10 cellular contexts compared by ENCODE assay signal in genomic region chr5:132363431-132364112, GRCh38. TPM values are rescaled to one million over a fixed set of nuclear protein-coding genes. Genes with fewer than 3 reads are reported as not detected.
DNase-seq lines count a peak whose midpoint lies in the region; ATAC-seq, FAIRE-seq and TF ChIP-seq lines count a peak whose summit lies in the region.
"Had no signal": no experiment of that assay in that cellular context is flagged by ENCODE, and none has a peak within 500 bp of the region (broad histone marks: within the 10 kb centered on the region; RNA-seq: fewer than 3 reads in every experiment).

No MANE protein-coding gene starts in this region.

- no TSS peak for BruUV-seq in HCT116 (replicated peaks; lab: Mats Ljungman, UMichigan)

- H3K4me3 ChIP-seq in HCT116 (replicated peaks in 1 of 2; ENCODE audit: low read depth in 1 of 2, low read length in 2 of 2) = 0 out of 4 replicates have a peak overlapping the region, but pooled peaks of 1 of the 2 experiments have one; percentile 9
- H3K4me3 ChIP-seq in astrocyte (ENCODE audit: insufficient read depth, low read depth, low read length) = no peak overlapping the region

- H4K20me1 ChIP-seq in HCT116 (ENCODE audit: insufficient read depth) (no peaks in the 10 kb centered on the region), astrocyte (ENCODE audit: insufficient read depth, low read length) (no peaks in the 10 kb centered on the region)

- H3K27me3 Mint-ChIP-seq in astrocyte (ENCODE audit: low read depth, unreplicated experiment) = no peaks in the 10 kb centered on the region
- H3K27me3 Mint-ChIP-seq: stimulated activated memory B cell treated with anti-CD40 and anti-IgM and Interleukin-4, amounts not matched to agents 10 μg/mL and 1 μg/mL and 100 μg/mL, for 72 hours had no signal

- RAD21 ChIA-PET in HCT116 (lab: Charles Lee; ENCODE audit: low non-redundant PET in 1 of 2, low total read pairs in 2 of 2, uncharacterized antibody in 2 of 2, unreplicated experiment in 2 of 2) = no interaction called here

- H3K27ac ChIP-seq in HCT116 (ENCODE audit: low read depth, low read length) (no peak overlapping the region), astrocyte (ENCODE audit: low read depth, low read length) (no peak overlapping the region)

- H3K9me3 ChIP-seq in HCT116 (ENCODE audit: control insufficient read depth in 1 of 2, insufficient read depth in 1 of 2, low read depth in 1 of 2, low read length in 2 of 2) (no peaks in the 10 kb centered on the region), astrocyte (ENCODE audit: insufficient read depth, low read depth, low read length) (no peaks in the 10 kb centered on the region)

- FAIRE-seq in astrocyte (lab: Jason Lieb, UNC) = peak; percentile 23

- H3K9ac ChIP-seq in HCT116 (ENCODE audit: low read length) = no peak overlapping the region
- H3K9ac ChIP-seq in astrocyte (ENCODE audit: low read length) = no peak overlapping the region

- no peak for TF ChIP-seq RAD21 in HCT116 (IDR thresholded peaks at IDR 0.05; ENCODE audit: low read depth)

- no peak overlapping the region for H3K4me3 Mint-ChIP-seq in astrocyte (ENCODE audit: unreplicated experiment)
- H3K4me3 Mint-ChIP-seq: stimulated activated memory B cell treated with anti-CD40 and anti-IgM and Interleukin-4, amounts not matched to agents 10 μg/mL and 1 μg/mL and 100 μg/mL, for 72 hours had no signal

- no peak for TF ChIP-seq POLR2A in HCT116 (IDR thresholded peaks at IDR 0.05; ENCODE audit: borderline replicate concordance, extremely low read depth, insufficient read depth, insufficient read length)

- CTCF ChIA-PET in HCT116 (lab: Charles Lee) = no interaction called here

- H3K4me2 ChIP-seq in HCT116 (ENCODE audit: low read length) (peak overlapping the region; percentile 44), astrocyte (ENCODE audit: low read length) (no peak overlapping the region)

- H3K4me1 ChIP-seq in HCT116 (ENCODE audit: control insufficient read depth in 1 of 2, insufficient read depth in 2 of 2, low read length in 2 of 2) (peaks cover 18 to 35% of the 10 kb centered on the region in 2 experiments), astrocyte (ENCODE audit: insufficient read depth, low read length) (peaks cover 17% of the 10 kb centered on the region)

- TF ChIP-seq CTCF in HCT116 (IDR thresholded peaks at IDR 0.05 in 2 of 3, conservative IDR thresholded peaks at IDR 0.05 in 1 of 3; ENCODE audit: borderline replicate concordance in 1 of 3, insufficient read depth in 1 of 3, low read depth in 2 of 3, low read length in 2 of 3) (no peak), astrocyte (IDR thresholded peaks at IDR 0.05; ENCODE audit: insufficient read depth, low read depth, low read length) (no peak)

- H3K79me2 ChIP-seq in HCT116 (ENCODE audit: insufficient read depth, low read length) (no peaks in the 10 kb centered on the region), astrocyte (ENCODE audit: insufficient read depth, low read length) (no peaks in the 10 kb centered on the region)

- peak; percentile 93 for DNase-seq in A172 (ENCODE audit: low spot score)
- DNase-seq in HCT116 (ENCODE audit: low read depth, low spot score) = peak; percentile 47
- DNase-seq in astrocyte (ENCODE audit: low read depth) = peak; percentile 93
- peak; percentile 81 for DNase-seq in kidney glomerular epithelial cell (lab: John Stamatoyannopoulos, UW)
- no peak for DNase-seq in COR-L47 (lab: John Stamatoyannopoulos, UW)
- DNase-seq in NCI-H2171 treated with DMSO at 0.1 percent for 48 hours (lab: John Stamatoyannopoulos, UW) = no peak
- DNase-seq in SIG-M5 treated with dmso at 0.1 percent for 504 hours (lab: John Stamatoyannopoulos, UW; ENCODE audit: unreplicated experiment) = no peak
- DNase-seq in activated CD8-positive, alpha-beta memory T cell treated with anti-CD3 and anti-CD28 coated beads, Interleukin-2, amount 50 U/mL, for 4 hours = no peak
- DNase-seq: activated naive CD4-positive, alpha-beta T cell treated with Interleukin-2 at 50 U/mL for 16 hours had no signal

- peaks cover 4% of the 10 kb centered on the region for H3K36me3 Mint-ChIP-seq in astrocyte (ENCODE audit: low read depth, unreplicated experiment)

- H3K27ac Mint-ChIP-seq in astrocyte (ENCODE audit: unreplicated experiment) = no peak overlapping the region
- H3K27ac Mint-ChIP-seq: stimulated activated memory B cell treated with anti-CD40 and anti-IgM and Interleukin-4, amounts not matched to agents 10 μg/mL and 1 μg/mL and 100 μg/mL, for 72 hours had no signal

- no peaks in the 10 kb centered on the region for H3K9me2 ChIP-seq in HCT116 (ENCODE audit: insufficient read depth)

- intact Hi-C loops in HCT116 (cut with micrococcal nuclease) = loop anchor here (10.0 kb wide), 1 partner anchor 189 kb away; no protein-coding TSS in a partner anchor

- no peak overlapping the region for H2AFZ ChIP-seq in HCT116 (ENCODE audit: low read depth, low read length, poor library complexity, severe bottlenecking)
- no peak overlapping the region for H2AFZ ChIP-seq in astrocyte (ENCODE audit: low read depth, low read length)

- H3K27me3 ChIP-seq in HCT116 (ENCODE audit: insufficient read depth, low read length) (no peaks in the 10 kb centered on the region), astrocyte (ENCODE audit: insufficient read depth, low read length) (no peaks in the 10 kb centered on the region)

- 0 out of 4 replicates have a peak, but pooled peaks cover 0 to 5% of the 10 kb centered on the region in 2 experiments for H3K36me3 ChIP-seq in HCT116 (ENCODE audit: control insufficient read depth in 1 of 2, insufficient read depth in 2 of 2, low read length in 2 of 2)
- H3K36me3 ChIP-seq in astrocyte (ENCODE audit: insufficient read depth, low read length) = no peaks in the 10 kb centered on the region

- H3K9me3 Mint-ChIP-seq in astrocyte (ENCODE audit: unreplicated experiment) = peaks cover 7% of the 10 kb centered on the region
- H3K9me3 Mint-ChIP-seq: stimulated activated memory B cell treated with anti-CD40 and anti-IgM and Interleukin-4, amounts not matched to agents 10 μg/mL and 1 μg/mL and 100 μg/mL, for 72 hours had no signal

- ATAC-seq in HCT116 = peak; percentile 71
- ATAC-seq: stimulated activated memory B cell treated with anti-CD40 and anti-IgM and Interleukin-4, amounts not matched to agents 10 μg/mL and 1 μg/mL and 100 μg/mL, for 72 hours had no signal

- POLR2A ChIA-PET in HCT116 (lab: Charles Lee) = no interaction called here

- H3K4me1 Mint-ChIP-seq in astrocyte (ENCODE audit: low read depth, unreplicated experiment) = peaks cover 10% of the 10 kb centered on the region
- H3K4me1 Mint-ChIP-seq: stimulated activated memory B cell treated with anti-CD40 and anti-IgM and Interleukin-4, amounts not matched to agents 10 μg/mL and 1 μg/mL and 100 μg/mL, for 72 hours had no signal

TF ChIP-seq in HCT116, 20 proteins besides CTCF, POLR2A, EP300 and RAD21:
- no peak for TF ChIP-seq YY1 (IDR thresholded peaks at IDR 0.05; ENCODE audit: extremely low read depth, insufficient replicate concordance, low read depth, low read length)
- TF ChIP-seq SIN3A (IDR thresholded peaks at IDR 0.05; ENCODE audit: low read depth) = 0 out of 2 replicates have a peak, but pooled peaks have one; percentile 29
- TF ChIP-seq TCF7L2 (IDR thresholded peaks at IDR 0.05; ENCODE audit: borderline replicate concordance, extremely low read depth, insufficient read depth, insufficient read length) = peak; percentile 54
- TF ChIP-seq POLR2AphosphoS5 (IDR thresholded peaks at IDR 0.05; ENCODE audit: low read depth, low read length) = no peak

RNA-seq across cellular contexts. Expression of gene SLC22A5, which starts 5.9 kb away (rescaled TPM):
- total RNA-seq in A172 (2014; rRNA removed; shearing (Covaris generic)) = 5.7 and 5.9 TPM in 2 replicates
- total RNA-seq in HCT116 (2021; ENCODE audit: unreplicated experiment) = 9.9 TPM
- polyA plus RNA-seq in HCT116 (2012) = 6.8 and 9.1 TPM in 2 replicates
- total RNA-seq in astrocyte = 5.8 and 8.3 TPM in 2 replicates

Comparison
In these comparisons a context has a peak if more than half of its experiments do, and no peak if none do; other contexts are left out.
1. DNase-seq: peak in A172 (single experiment), HCT116 (single experiment), astrocyte (single experiment) and kidney glomerular epithelial cell (single experiment); none in COR-L47 (single experiment), NCI-H2171 treated with DMSO at 0.1 percent for 48 hours (single experiment), SIG-M5 treated with dmso at 0.1 percent for 504 hours (single experiment) and activated CD8-positive, alpha-beta memory T cell treated with anti-CD3 and anti-CD28 coated beads, Interleukin-2, amount 50 U/mL, for 4 hours (single experiment).